ENCODE assay signal across 23 cellular contexts in genomic region chr15:89932880-89933279, GRCh38. TPM values are rescaled to one million over a fixed set of nuclear protein-coding genes. Genes with fewer than 3 reads are reported as not detected.
DNase-seq lines count a peak whose midpoint lies in the region; ATAC-seq, FAIRE-seq and TF ChIP-seq lines count a peak whose summit lies in the region.
"Had no signal": no experiment of that assay in that cellular context is flagged by ENCODE, and none has a peak within 500 bp of the region (broad histone marks: within the 10 kb centered on the region; RNA-seq: fewer than 3 reads in every experiment).

No MANE protein-coding gene starts in this region.

- ATAC-seq in WTC11 = no peak
- ATAC-seq: GM12878 had no signal

- H3K9ac ChIP-seq in kidney (ENCODE audit: low read length in 2 of 2) = no peak overlapping the region
- H3K9ac ChIP-seq: BLaER1 treated with 17β-estradiol and CSF1 and Interleukin-3, amounts not matched to agents 10 nM and 100 nM; GM23248 had no signal

- DNase-seq in RCC 7860 (ENCODE audit: low spot score) (no peak), WTC11 (ENCODE audit: low spot score) (no peak), kidney (no peak), small intestine (no peak), SW 1271 (lab: John Stamatoyannopoulos, UW) (no peak), T1000 (lab: John Stamatoyannopoulos, UW) (no peak), DMS79 (lab: John Stamatoyannopoulos, UW) (no peak)
- no peak for DNase-seq in activated CD4-positive, alpha-beta T cell treated with anti-CD3 and anti-CD28 coated beads for 1 hour
- DNase-seq: CD4-positive, alpha-beta T cell; CD8-positive, alpha-beta memory T cell; DMS 273 treated with DMSO at 0.1 percent for 48 hours; DND-41; GDM1; GM23248; H7; HCEC 1CT had no signal

- no peak overlapping the region for H3K27ac Mint-ChIP-seq in WTC11
- H3K27ac Mint-ChIP-seq: B cell; CD4-positive, alpha-beta T cell had no signal

- H3K4me3 Mint-ChIP-seq in WTC11 = no peak overlapping the region
- H3K4me3 Mint-ChIP-seq: B cell; CD14-positive monocyte; CD4-positive, alpha-beta T cell had no signal

- no peaks in the 10 kb centered on the region for H3K4me1 ChIP-seq in kidney (ENCODE audit: control insufficient read depth in 1 of 2, insufficient read depth in 1 of 2, low read depth in 1 of 2, low read length in 2 of 2)
- H3K4me1 ChIP-seq in small intestine (ENCODE audit: control insufficient read depth in 2 of 2, insufficient read depth in 1 of 2, low read depth in 1 of 2, low read length in 1 of 2) = no peaks in the 10 kb centered on the region

- H3K27ac ChIP-seq in kidney (ENCODE audit: low read depth in 2 of 2, low read length in 2 of 2) (no peak overlapping the region), small intestine (ENCODE audit: low read depth in 1 of 2, low read length in 1 of 2) (no peak overlapping the region)
- H3K27ac ChIP-seq: BLaER1 treated with 17β-estradiol and CSF1 and Interleukin-3, amounts not matched to agents 10 nM and 100 nM; GM23248 had no signal

- H3K4me1 Mint-ChIP-seq in WTC11 = no peaks in the 10 kb centered on the region
- H3K4me1 Mint-ChIP-seq: B cell had no signal

- peaks cover under 1% of the 10 kb centered on the region for H3K9me3 Mint-ChIP-seq in WTC11
- H3K9me3 Mint-ChIP-seq: CD4-positive, alpha-beta T cell; CD8-positive, alpha-beta memory T cell had no signal

- CTCF ChIA-PET in WTC11 (lab: Charles Lee) = interaction anchor here (0.6 to 1.8 kb wide), 4 partner anchors 11 to 209 kb away, joined by 3 to 8 read pairs (median 4); partner anchors contain the start of gene ARPIN

- POLR2A ChIA-PET in WTC11 (lab: Charles Lee) = no interaction called here

- TF ChIP-seq CTCF in WTC11 (IDR thresholded peaks at IDR 0.05) (no peak), kidney (IDR thresholded peaks at IDR 0.05; ENCODE audit: borderline replicate concordance, extremely low read depth, insufficient read depth) (no peak)

- H3K36me3 ChIP-seq in kidney (ENCODE audit: control insufficient read depth in 1 of 2, insufficient read depth in 2 of 2, low read length in 2 of 2) (no peaks in the 10 kb centered on the region), small intestine (ENCODE audit: control insufficient read depth in 2 of 2, insufficient read depth in 2 of 2, low read length in 2 of 2) (no peaks in the 10 kb centered on the region)
- H3K36me3 ChIP-seq: BLaER1 treated with 17β-estradiol and CSF1 and Interleukin-3, amounts not matched to agents 10 nM and 100 nM had no signal

- H3K9me3 ChIP-seq in kidney (ENCODE audit: control insufficient read depth in 1 of 2, low read length in 2 of 2) (no peaks in the 10 kb centered on the region), small intestine (ENCODE audit: control insufficient read depth, low read depth) (no peaks in the 10 kb centered on the region)
- H3K9me3 ChIP-seq: BLaER1 treated with 17β-estradiol and CSF1 and Interleukin-3, amounts not matched to agents 10 nM and 100 nM had no signal

- no peak overlapping the region for H3K4me3 ChIP-seq in kidney (ENCODE audit: low read length in 2 of 2)
- no peak overlapping the region for H3K4me3 ChIP-seq in small intestine (ENCODE audit: low read depth in 1 of 2, low read length in 2 of 2)
- H3K4me3 ChIP-seq: BLaER1 treated with 17β-estradiol and CSF1 and Interleukin-3, amounts not matched to agents 10 nM and 100 nM; GM12878; GM23248 had no signal

- H3K36me3 Mint-ChIP-seq in WTC11 = no peaks in the 10 kb centered on the region
- H3K36me3 Mint-ChIP-seq: CD14-positive monocyte; CD8-positive, alpha-beta memory T cell had no signal

- 95 to 98% (median 98%) methylated on average over 3 of the region's 3 CpGs for WGBS in small intestine, 3 donors

- intact Hi-C loops in kidney (cut with DNase I) = no loop called here

- H3K27me3 Mint-ChIP-seq in WTC11 (ENCODE audit: low read depth) = no peaks in the 10 kb centered on the region
- H3K27me3 Mint-ChIP-seq: CD4-positive, alpha-beta T cell had no signal

- FAIRE-seq in RCC 7860 (lab: Jason Lieb, UNC) = peak; percentile 64
- peak; percentile 94 for FAIRE-seq in kidney (lab: Jason Lieb, UNC)
- peak; percentile 26 for FAIRE-seq in small intestine (lab: Jason Lieb, UNC)
- FAIRE-seq: D721Med, GM12878, GM19239, H1 had no signal

- H3K27me3 ChIP-seq in small intestine (ENCODE audit: control insufficient read depth in 2 of 2, insufficient read depth in 2 of 2, low read length in 2 of 2) = no peaks in the 10 kb centered on the region
- H3K27me3 ChIP-seq: BLaER1 treated with 17β-estradiol and CSF1 and Interleukin-3, amounts not matched to agents 10 nM and 100 nM had no signal

TF ChIP-seq in WTC11, 78 proteins besides CTCF, POLR2A, EP300 and RAD21:
- TF ChIP-seq JAZF1 (CRISPR knock-in tag; IDR thresholded peaks at IDR 0.05) = no peak
- TF ChIP-seq ZNF532 (CRISPR knock-in tag; IDR thresholded peaks at IDR 0.05; ENCODE audit: borderline replicate concordance) = no peak
- TF ChIP-seq TEAD1 (CRISPR knock-in tag; IDR thresholded peaks at IDR 0.05) = no peak
- TF ChIP-seq HMGA2 (CRISPR knock-in tag; IDR thresholded peaks at IDR 0.05) = peak; percentile 96
- TF ChIP-seq HMGXB4 (CRISPR knock-in tag; IDR thresholded peaks at IDR 0.05) = no peak
TF ChIP-seq in WTC11: peak in this region for 1.

RNA-seq across cellular contexts. Expression of gene ARPIN, which starts 20.1 kb away (rescaled TPM):
- total RNA-seq in WTC11 (2021) (3.5 to 4.8 TPM (median 4.7 TPM) in 3 replicates), kidney (28.2 TPM)
- polyA plus RNA-seq in kidney (ENCODE audit: insufficient read depth, low read depth, low replicate concordance) (11.7 TPM), small intestine (10 to 100 TPM; 11.9 to 19.5 (median 16.3) TPM)
- total RNA-seq: CD4-positive, alpha-beta T cell; GM12878 had no signal
- polyA plus RNA-seq: CD8-positive, alpha-beta memory T cell had no signal

RNA-seq across cellular contexts. Expression of gene AP3S2, which starts 39.1 kb away (rescaled TPM):
- total RNA-seq in WTC11 (2021) (35.7 to 40.0 TPM (median 36.7 TPM) in 3 replicates), kidney (42.9 TPM)
- polyA plus RNA-seq in kidney (ENCODE audit: insufficient read depth, low read depth, low replicate concordance) (17.5 TPM), small intestine (10 to 100 TPM; 22.7 to 33.3 (median 30.3) TPM)
